In genomic region chr2:144258154-144258553, GRCh38 we compare ENCODE assay signal across 17 cellular contexts.
DNase-seq lines count a peak whose midpoint lies in the region; ATAC-seq, FAIRE-seq and TF ChIP-seq lines count a peak whose summit lies in the region.
"Had no signal": no experiment of that assay in that cellular context is flagged by ENCODE, and none has a peak within 500 bp of the region (broad histone marks: within the 10 kb centered on the region; RNA-seq: fewer than 3 reads in every experiment).

No MANE protein-coding gene starts in this region.

- no peaks in the 10 kb centered on the region for H3K27me3 ChIP-seq in adipocyte (replicated peaks; ENCODE audit: control insufficient read depth, insufficient read depth, low read length)
- H3K27me3 ChIP-seq: BLaER1 treated with 17β-estradiol and CSF1 and Interleukin-3, amounts not matched to agents 10 nM and 100 nM had no signal

- no peak for ATAC-seq in activated CD8-positive, alpha-beta T cell treated with anti-CD3 and anti-CD28 coated beads for 36 hours
- ATAC-seq in activated CD8-positive, alpha-beta T cell treated with anti-CD3 and anti-CD28 coated beads, Interleukin-2, amount 10 ng/mL, durations not matched to agents 7 days and 5 days = no peak
- ATAC-seq: GM12878 had no signal

- TF ChIP-seq CTCF in activated CD8-positive, alpha-beta T cell treated with anti-CD3 and anti-CD28 coated beads for 36 hours (IDR thresholded peaks at IDR 0.05) = no peak
- no peak for TF ChIP-seq CTCF in progenitor cell of endocrine pancreas (IDR thresholded peaks at IDR 0.05; ENCODE audit: unreplicated experiment)

- H3K4me1 Mint-ChIP-seq in activated CD8-positive, alpha-beta T cell treated with anti-CD3 and anti-CD28 coated beads for 36 hours (ENCODE audit: low read depth) = peaks cover 52% of the 10 kb centered on the region
- peaks cover 35% of the 10 kb centered on the region for H3K4me1 Mint-ChIP-seq in activated CD8-positive, alpha-beta T cell treated with anti-CD3 and anti-CD28 coated beads, Interleukin-2, amount 10 ng/mL, durations not matched to agents 7 days and 5 days (ENCODE audit: low read depth)
- H3K4me1 Mint-ChIP-seq in progenitor cell of endocrine pancreas (ENCODE audit: low read depth) = no peaks in the 10 kb centered on the region

- H3K9ac ChIP-seq in adipocyte (ENCODE audit: low read length) = no peak overlapping the region
- H3K9ac ChIP-seq: BLaER1 treated with 17β-estradiol and CSF1 and Interleukin-3, amounts not matched to agents 10 nM and 100 nM had no signal

- POLR2A ChIA-PET in activated CD8-positive, alpha-beta T cell treated with anti-CD3 and anti-CD28 coated beads for 36 hours (lab: Charles Lee) = no interaction called here
- POLR2A ChIA-PET in activated CD8-positive, alpha-beta T cell treated with anti-CD3 and anti-CD28 coated beads, Interleukin-2, amount 10 ng/mL, durations not matched to agents 7 days and 5 days (lab: Charles Lee) = interaction anchor here (1.4 kb wide), 1 partner anchor 74 kb away, joined by 3 read pairs; a partner anchor contains a TSS

- peak overlapping the region; percentile 39 for H3K4me3 ChIP-seq in adipocyte (ENCODE audit: low read length)
- H3K4me3 ChIP-seq: BLaER1 treated with 17β-estradiol and CSF1 and Interleukin-3, amounts not matched to agents 10 nM and 100 nM; GM12878 had no signal

- H3K9me3 Mint-ChIP-seq in activated CD8-positive, alpha-beta T cell treated with anti-CD3 and anti-CD28 coated beads for 36 hours = peaks cover 33% of the 10 kb centered on the region
- H3K9me3 Mint-ChIP-seq in activated CD8-positive, alpha-beta T cell treated with anti-CD3 and anti-CD28 coated beads, Interleukin-2, amount 10 ng/mL, durations not matched to agents 7 days and 5 days (ENCODE audit: insufficient read depth) = peaks cover 29% of the 10 kb centered on the region
- H3K9me3 Mint-ChIP-seq in progenitor cell of endocrine pancreas (ENCODE audit: low read depth) = peaks cover 40% of the 10 kb centered on the region

- intact Hi-C loops in activated CD8-positive, alpha-beta T cell treated with anti-CD3 and anti-CD28 coated beads for 36 hours (cut with micrococcal nuclease) = no loop called here

- peak overlapping the region; percentile 75 for H3K27ac Mint-ChIP-seq in activated CD8-positive, alpha-beta T cell treated with anti-CD3 and anti-CD28 coated beads for 36 hours
- H3K27ac Mint-ChIP-seq in activated CD8-positive, alpha-beta T cell treated with anti-CD3 and anti-CD28 coated beads, Interleukin-2, amount 10 ng/mL, durations not matched to agents 7 days and 5 days = no peak overlapping the region
- H3K27ac Mint-ChIP-seq in progenitor cell of endocrine pancreas = no peak overlapping the region
- H3K27ac Mint-ChIP-seq: CD4-positive, alpha-beta T cell had no signal

- DNase-seq in activated CD8-positive, alpha-beta T cell treated with anti-CD3 and anti-CD28 coated beads for 36 hours = no peak
- DNase-seq in activated CD8-positive, alpha-beta T cell treated with anti-CD3 and anti-CD28 coated beads, Interleukin-2, amount 10 ng/mL, durations not matched to agents 7 days and 5 days = no peak
- DNase-seq in RCC 7860 (ENCODE audit: low spot score) (no peak), adipocyte (ENCODE audit: low read depth) (no peak), frontal cortex (ENCODE audit: low spot score in 2 of 2) (no peak), NCI-H226 (no peak), progenitor cell of endocrine pancreas (ENCODE audit: low spot score, unreplicated experiment) (no peak), NCI-H1436 treated with DMSO at 0.1 percent for 48 hours (lab: John Stamatoyannopoulos, UW) (no peak)
- DNase-seq: 8988T; ACHN; Calu3; CD4-positive, alpha-beta T cell; DMS 273 treated with DMSO at 0.1 percent for 48 hours; HCEC 1CT had no signal

- peaks cover 52% of the 10 kb centered on the region for H3K36me3 Mint-ChIP-seq in activated CD8-positive, alpha-beta T cell treated with anti-CD3 and anti-CD28 coated beads for 36 hours (ENCODE audit: low read depth)
- peaks cover 56% of the 10 kb centered on the region for H3K36me3 Mint-ChIP-seq in activated CD8-positive, alpha-beta T cell treated with anti-CD3 and anti-CD28 coated beads, Interleukin-2, amount 10 ng/mL, durations not matched to agents 7 days and 5 days (ENCODE audit: low read depth)
- peaks cover 19% of the 10 kb centered on the region for H3K36me3 Mint-ChIP-seq in progenitor cell of endocrine pancreas (ENCODE audit: insufficient read depth)

- peaks cover 22% of the 10 kb centered on the region for H3K9me3 ChIP-seq in adipocyte (ENCODE audit: control insufficient read depth, low read length)

- H3K27me3 Mint-ChIP-seq in activated CD8-positive, alpha-beta T cell treated with anti-CD3 and anti-CD28 coated beads for 36 hours = no peaks in the 10 kb centered on the region
- no peaks in the 10 kb centered on the region for H3K27me3 Mint-ChIP-seq in activated CD8-positive, alpha-beta T cell treated with anti-CD3 and anti-CD28 coated beads, Interleukin-2, amount 10 ng/mL, durations not matched to agents 7 days and 5 days (ENCODE audit: low read depth)
- no peaks in the 10 kb centered on the region for H3K27me3 Mint-ChIP-seq in progenitor cell of endocrine pancreas
- H3K27me3 Mint-ChIP-seq: CD4-positive, alpha-beta T cell had no signal

- H3K4me3 Mint-ChIP-seq in activated CD8-positive, alpha-beta T cell treated with anti-CD3 and anti-CD28 coated beads for 36 hours = no peak overlapping the region
- H3K4me3 Mint-ChIP-seq in activated CD8-positive, alpha-beta T cell treated with anti-CD3 and anti-CD28 coated beads, Interleukin-2, amount 10 ng/mL, durations not matched to agents 7 days and 5 days = no peak overlapping the region
- H3K4me3 Mint-ChIP-seq in progenitor cell of endocrine pancreas (ENCODE audit: low read depth) = no peak overlapping the region
- H3K4me3 Mint-ChIP-seq: CD4-positive, alpha-beta T cell had no signal

- CTCF ChIA-PET in activated CD8-positive, alpha-beta T cell treated with anti-CD3 and anti-CD28 coated beads for 36 hours (lab: Charles Lee) = interaction anchor here (1.0 to 1.4 kb wide), 3 partner anchors 24 to 74 kb away, joined by 3 read pairs; no protein-coding TSS in a partner anchor
- CTCF ChIA-PET in activated CD8-positive, alpha-beta T cell treated with anti-CD3 and anti-CD28 coated beads, Interleukin-2, amount 10 ng/mL, durations not matched to agents 7 days and 5 days (lab: Charles Lee) = interaction anchor here (1.4 kb wide), 1 partner anchor 8 kb away, joined by 3 read pairs; no protein-coding TSS in a partner anchor

- H3K36me3 ChIP-seq in adipocyte (ENCODE audit: control insufficient read depth, insufficient read depth, low read length, severe bottlenecking) = no peaks in the 10 kb centered on the region

- H3K4me1 ChIP-seq in adipocyte (ENCODE audit: control insufficient read depth, insufficient read depth, low read length) = peaks cover 11% of the 10 kb centered on the region

- FAIRE-seq in RCC 7860 (lab: Jason Lieb, UNC) (peak; percentile 10), frontal cortex (lab: Jason Lieb, UNC) (peak; percentile 30)
- FAIRE-seq: GM12878, GM18507 had no signal
